In the genomic region with DNA sequence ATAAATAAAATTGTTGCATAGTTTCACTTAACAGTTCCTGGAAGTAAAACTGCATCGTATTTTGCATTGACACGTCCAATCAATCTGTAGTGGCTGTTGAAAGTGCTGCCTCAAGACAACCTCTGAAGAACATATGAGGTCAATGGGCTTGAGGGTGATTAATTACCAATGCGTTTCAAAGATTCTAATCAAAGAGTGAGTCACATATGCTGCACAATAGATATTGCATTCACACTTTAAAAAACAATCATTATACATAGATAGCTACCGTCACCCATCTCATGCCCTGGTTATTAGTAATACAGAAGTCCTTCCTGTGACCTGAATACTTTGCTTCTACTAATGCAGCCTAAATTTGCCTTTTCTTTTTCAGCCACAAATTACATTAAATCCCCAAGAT, we compare ENCODE assay signal across 1 cellular context.
TF ChIP-seq lines count a peak whose summit lies in the region.

No MANE protein-coding gene starts in this region.

TF ChIP-seq in endothelial cell of umbilical vein, 7 proteins besides CTCF, POLR2A, EP300 and RAD21:
- no peak for TF ChIP-seq MAX (IDR thresholded peaks at IDR 0.05; ENCODE audit: insufficient read depth, insufficient read length)
- TF ChIP-seq FOS (IDR thresholded peaks at IDR 0.05; ENCODE audit: borderline replicate concordance, insufficient read depth, low read length) = peak; percentile 74
- peak; percentile 80 for TF ChIP-seq JUN (IDR thresholded peaks at IDR 0.05; ENCODE audit: borderline replicate concordance, insufficient read depth, insufficient read length, low read depth)
- TF ChIP-seq GATA2 (IDR thresholded peaks at IDR 0.05; ENCODE audit: insufficient read depth, insufficient read length, low read depth, low read length) = peak; percentile 96
- peak; percentile 31 for TF ChIP-seq POLR2AphosphoS5 (IDR thresholded peaks at IDR 0.05; ENCODE audit: insufficient read depth, low read depth, low read length)
- TF ChIP-seq MYC (IDR thresholded peaks at IDR 0.05; ENCODE audit: low read depth, low read length) = no peak
- TF ChIP-seq EZH2 (IDR thresholded peaks at IDR 0.05; ENCODE audit: borderline replicate concordance, low read depth, low read length, severe bottlenecking) = no peak
